Comparison of ENCODE assay signal across 2 cellular contexts in genomic region chr16:52563767-52564611, GRCh38.
TF ChIP-seq lines count a peak whose summit lies in the region.

No MANE protein-coding gene starts in this region.

TF ChIP-seq in A549, 52 proteins besides CTCF, POLR2A, EP300 and RAD21 (continued from another document):
- TF ChIP-seq ELK1 (IDR thresholded peaks at IDR 0.05; ENCODE audit: low read depth, low read length) (no peak), PBX3 (IDR thresholded peaks at IDR 0.05) (no peak), CEBPB (IDR thresholded peaks at IDR 0.05) (no peak), SREBF2 (IDR thresholded peaks at IDR 0.05) (no peak), ZC3H11A (IDR thresholded peaks at IDR 0.05) (no peak), RARB (CRISPR knock-in tag; IDR thresholded peaks at IDR 0.05) (no peak), HMGXB4 (CRISPR knock-in tag; IDR thresholded peaks at IDR 0.05; ENCODE audit: borderline replicate concordance) (no peak), E2F6 (IDR thresholded peaks at IDR 0.05; ENCODE audit: borderline replicate concordance, low read depth) (no peak), MAFK (IDR thresholded peaks at IDR 0.05; ENCODE audit: partially characterized antibody) (no peak)

TF ChIP-seq in HepG2, 621 proteins besides CTCF, POLR2A, EP300 and RAD21 (continued from another document):
- TF ChIP-seq ZMYM3 (CRISPR knock-in tag; IDR thresholded peaks at IDR 0.05) (peak; percentile 98), FOXO4 (CRISPR knock-in tag; conservative IDR thresholded peaks at IDR 0.05) (0 out of 2 replicates have a peak, but pooled peaks have one; percentile 52), CCAR2 (optimal IDR thresholded peaks at IDR 0.05; ENCODE audit: low read depth, low read length) (no peak), HDAC2 (CRISPR knock-in tag; IDR thresholded peaks at IDR 0.05) (0 out of 2 replicates have a peak, but pooled peaks have one; percentile 27), ADNP (CRISPR knock-in tag; IDR thresholded peaks at IDR 0.05) (0 out of 2 replicates have a peak, but pooled peaks have one; percentile 35), ZNF709 (CRISPR knock-in tag; IDR thresholded peaks at IDR 0.05) (peak; percentile 28; the same call in 1 of the 2 replicates), JUNB (CRISPR knock-in tag; IDR thresholded peaks at IDR 0.05; ENCODE audit: borderline replicate concordance) (no peak), ZBTB43 (CRISPR knock-in tag; conservative IDR thresholded peaks at IDR 0.05) (peak; percentile 17; the same call in 1 of the 2 replicates), ZNF580 (CRISPR knock-in tag; IDR thresholded peaks at IDR 0.05; ENCODE audit: borderline replicate concordance, low read depth) (no peak), ZNF44 (CRISPR knock-in tag; IDR thresholded peaks at IDR 0.05) (0 out of 2 replicates have a peak, but pooled peaks have one; percentile 39), ZSCAN29 (CRISPR knock-in tag; conservative IDR thresholded peaks at IDR 0.05) (no peak), ZFX (CRISPR knock-in tag; IDR thresholded peaks at IDR 0.05; ENCODE audit: low read depth) (peak; percentile 23; the same call in 1 of the 2 replicates), ZNF414 (CRISPR knock-in tag; IDR thresholded peaks at IDR 0.05) (no peak), BATF2 (CRISPR knock-in tag; IDR thresholded peaks at IDR 0.05) (no peak), PAWR (CRISPR knock-in tag; IDR thresholded peaks at IDR 0.05; ENCODE audit: borderline replicate concordance) (no peak), ZNF782 (CRISPR knock-in tag; IDR thresholded peaks at IDR 0.05; ENCODE audit: borderline replicate concordance) (no peak), KLF13 (CRISPR knock-in tag; IDR thresholded peaks at IDR 0.05) (0 out of 2 replicates have a peak, but pooled peaks have one; percentile 59), KDM1A (CRISPR knock-in tag; IDR thresholded peaks at IDR 0.05) (peak; percentile 80), LRRFIP1 (CRISPR knock-in tag; conservative IDR thresholded peaks at IDR 0.05) (no peak), CENPX (CRISPR knock-in tag; IDR thresholded peaks at IDR 0.05) (no peak), THAP11 (CRISPR knock-in tag; IDR thresholded peaks at IDR 0.05) (no peak), ZNF230 (CRISPR knock-in tag; IDR thresholded peaks at IDR 0.05) (no peak), SALL1 (CRISPR knock-in tag; IDR thresholded peaks at IDR 0.05) (peak; percentile 31; the same call in 1 of the 2 replicates), CHD4 (IDR thresholded peaks at IDR 0.05; ENCODE audit: borderline replicate concordance, low read length) (no peak), ZNF83 (CRISPR knock-in tag; IDR thresholded peaks at IDR 0.05; ENCODE audit: borderline replicate concordance) (0 out of 2 replicates have a peak, but pooled peaks have one; percentile 55), ZNF446 (CRISPR knock-in tag; IDR thresholded peaks at IDR 0.05) (no peak), TGIF2 (CRISPR knock-in tag; IDR thresholded peaks at IDR 0.05) (0 out of 2 replicates have a peak, but pooled peaks have one; percentile 52), ZNF557 (CRISPR knock-in tag; IDR thresholded peaks at IDR 0.05) (0 out of 2 replicates have a peak, but pooled peaks have one; percentile 45), ZNF687 (CRISPR knock-in tag; IDR thresholded peaks at IDR 0.05) (no peak), ARHGAP35 (CRISPR knock-in tag; IDR thresholded peaks at IDR 0.05; ENCODE audit: borderline replicate concordance) (no peak)
